Comparison of ENCODE assay signal across 25 cellular contexts in genomic region chr2:226529556-226529955, GRCh38.
"Had no signal": no experiment of that assay in that cellular context is flagged by ENCODE, and none has a peak within 500 bp of the region (broad histone marks: within the 10 kb centered on the region; RNA-seq: fewer than 3 reads in every experiment).

No MANE protein-coding gene starts in this region.

- H3K9me3 Mint-ChIP-seq: nephron; stimulated activated naive B cell treated with anti-CD40 and anti-IgM and Interleukin-4, amounts not matched to agents 10 μg/mL and 1 μg/mL and 100 μg/mL, for 72 hours had no signal

- DNase-seq: islet precursor cell; left ventricle myocardium inferior; mesendoderm; naive thymus-derived CD8-positive, alpha-beta T cell; ovary; right lobe of liver; stimulated activated CD4-positive, alpha-beta T cell treated with anti-CD3 and anti-CD28 coated beads, Interleukin-12 subunit alpha, Interleukin-12 subunit beta, amount 100 ng/mL, for 4 hours; stimulated activated CD4-positive, alpha-beta T cell treated with anti-CD3 and anti-CD28 coated beads, Interleukin-15, amount 100 ng/mL, for 24 hours; stimulated activated CD4-positive, alpha-beta T cell treated with anti-CD3 and anti-CD28 coated beads, Interleukin-2, amount 100 ng/mL, for 24 hours; stimulated activated CD4-positive, alpha-beta T cell treated with anti-CD3 and anti-CD28 coated beads, Interleukin-4, amount 100 ng/mL, for 1 hour; stimulated activated naive B cell treated with anti-CD40 and anti-IgM and Interleukin-4, amounts not matched to agents 10 μg/mL and 1 μg/mL and 100 μg/mL, for 72 hours; stimulated activated naive CD8-positive, alpha-beta T cell treated with anti-CD3 and anti-CD28 coated beads, Interleukin-15, Interleukin-2, amounts not matched to agents 100 U/mL and 50 U/mL, for 24 hours; stomach; testis; thyroid gland; transverse colon; upper lobe of left lung had no signal

- H3K27me3 ChIP-seq: hepatocyte, ovary, right atrium auricular region, right lobe of liver, stomach, testis, thyroid gland, transverse colon, upper lobe of left lung, vagina had no signal

- ATAC-seq: naive thymus-derived CD8-positive, alpha-beta T cell; right lobe of liver; stimulated activated naive B cell treated with anti-CD40 and anti-IgM and Interleukin-4, amounts not matched to agents 10 μg/mL and 1 μg/mL and 100 μg/mL, for 72 hours; stimulated activated naive CD8-positive, alpha-beta T cell treated with anti-CD3 and anti-CD28 coated beads, Interleukin-15, Interleukin-2, amounts not matched to agents 100 U/mL and 50 U/mL, for 24 hours had no signal

- H3K4me3 Mint-ChIP-seq: mesothelial cell of epicardium; naive thymus-derived CD8-positive, alpha-beta T cell; nephron; stimulated activated naive B cell treated with anti-CD40 and anti-IgM and Interleukin-4, amounts not matched to agents 10 μg/mL and 1 μg/mL and 100 μg/mL, for 72 hours had no signal

- H3K4me1 Mint-ChIP-seq: naive thymus-derived CD8-positive, alpha-beta T cell; stimulated activated naive B cell treated with anti-CD40 and anti-IgM and Interleukin-4, amounts not matched to agents 10 μg/mL and 1 μg/mL and 100 μg/mL, for 72 hours had no signal

- H3K4me1 ChIP-seq: left ventricle myocardium inferior, right atrium auricular region, stomach, testis, thyroid gland, transverse colon, upper lobe of left lung, vagina had no signal

- H3K27ac Mint-ChIP-seq: mesothelial cell of epicardium; naive thymus-derived CD8-positive, alpha-beta T cell; nephron; progenitor cell of endocrine pancreas; stimulated activated naive B cell treated with anti-CD40 and anti-IgM and Interleukin-4, amounts not matched to agents 10 μg/mL and 1 μg/mL and 100 μg/mL, for 72 hours had no signal

- H3K4me3 ChIP-seq: hepatocyte, left ventricle myocardium inferior, lung, ovary, right atrium auricular region, right lobe of liver, skin epidermis, stomach, testis, thyroid gland, transverse colon, upper lobe of left lung, vagina had no signal

- H3K27ac ChIP-seq: hepatocyte, left ventricle myocardium inferior, ovary, right atrium auricular region, right lobe of liver, skin epidermis, stomach, testis, thyroid gland, transverse colon, upper lobe of left lung, vagina had no signal

- H3K36me3 ChIP-seq: left ventricle myocardium inferior, ovary, right atrium auricular region, right lobe of liver, stomach, thyroid gland, transverse colon, upper lobe of left lung, vagina had no signal

- H3K36me3 Mint-ChIP-seq: mesothelial cell of epicardium; naive thymus-derived CD8-positive, alpha-beta T cell; stimulated activated naive B cell treated with anti-CD40 and anti-IgM and Interleukin-4, amounts not matched to agents 10 μg/mL and 1 μg/mL and 100 μg/mL, for 72 hours had no signal

- H3K9me3 ChIP-seq: left ventricle myocardium inferior, ovary, right atrium auricular region, right lobe of liver, stomach, testis, thyroid gland, transverse colon, upper lobe of left lung, vagina had no signal

- H3K27me3 Mint-ChIP-seq: progenitor cell of endocrine pancreas had no signal
